In the genomic region with DNA sequence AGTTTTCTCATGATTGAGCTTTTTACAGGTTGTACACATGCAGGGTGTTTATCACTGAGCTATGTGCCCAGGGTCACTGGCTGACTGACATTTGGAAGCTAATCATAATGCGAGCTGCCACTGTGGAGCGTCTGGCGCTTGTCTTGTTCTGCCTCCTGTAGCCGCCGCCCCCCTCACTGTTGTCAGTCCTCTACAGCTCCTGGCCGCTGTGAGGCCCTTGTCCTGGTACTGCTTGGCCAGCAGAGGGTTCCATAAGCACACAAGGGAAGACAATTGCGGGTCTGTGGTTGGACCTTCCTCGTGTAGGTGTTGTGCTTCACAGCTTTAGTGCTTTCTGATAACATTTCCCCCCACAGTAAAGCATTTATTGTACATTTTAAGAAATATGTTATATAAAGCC, we compare ENCODE assay signal across 8 cellular contexts.
A peak's percentile ranks its signal among the peaks of the same experiment; 100 is the strongest.
DNase-seq lines count a peak whose midpoint lies in the region; ATAC-seq and TF ChIP-seq lines count a peak whose summit lies in the region.

No MANE protein-coding gene starts in this region.

- no peaks in the 10 kb centered on the region for H3K4me1 Mint-ChIP-seq in type B pancreatic cell (ENCODE audit: unreplicated experiment)

- H3K27me3 Mint-ChIP-seq in type B pancreatic cell = no peaks in the 10 kb centered on the region

- H3K9me3 Mint-ChIP-seq in type B pancreatic cell = no peaks in the 10 kb centered on the region

- no peak overlapping the region for H3K27ac Mint-ChIP-seq in type B pancreatic cell

- peaks cover 24% of the 10 kb centered on the region for H3K36me3 Mint-ChIP-seq in type B pancreatic cell

- in situ Hi-C loops in ACHN (cut with HindIII; ENCODE audit: low pct_ligation_motif_present, low pct_unique_long_range_greater_than_20kb, low sequenced_read_pairs) (no loop called here), GM13976 (cut with MboI; ENCODE audit: low sequenced_read_pairs, unreplicated experiment) (loop anchor here (25.0 kb wide), 1 partner anchor 99 kb away; a partner anchor contains a TSS)

- DNase-seq in ACHN (peak; percentile 24), HuH-7 (ENCODE audit: low spot score) (peak; percentile 84), astrocyte of the hippocampus (ENCODE audit: low read depth, low spot score) (peak; percentile 87), iPS-NIHi11 (ENCODE audit: low spot score) (peak; percentile 86), type B pancreatic cell (ENCODE audit: extremely low spot score, unreplicated experiment) (peak; percentile 72), T-helper 9 cell (no peak), GM13976 (ENCODE audit: low spot score) (no peak)

- no peak for ATAC-seq in GM19463 (IDR thresholded peaks at IDR 0.05; ENCODE audit: unreplicated experiment)

- H3K4me3 Mint-ChIP-seq in type B pancreatic cell = no peak overlapping the region

- TF ChIP-seq CTCF in type B pancreatic cell (conservative IDR thresholded peaks at IDR 0.05) (peak; percentile 71), GM13976 (IDR thresholded peaks at IDR 0.05; ENCODE audit: borderline replicate concordance, control extremely low read depth, extremely low read depth, insufficient read depth, missing control alignments) (no peak)

Comparison
In these comparisons a context has a peak if more than half of its experiments do, and no peak if none do; other contexts are left out.
1. DNase-seq: peak in ACHN (single experiment), HuH-7 (single experiment), astrocyte of the hippocampus (single experiment), iPS-NIHi11 (single experiment) and type B pancreatic cell (single experiment); none in T-helper 9 cell (single experiment) and GM13976 (single experiment).